ENCODE assay signal across 2 cellular contexts in genomic region chr7:129559564-129559963, GRCh38.
A peak's percentile ranks its signal among the peaks of the same experiment; 100 is the strongest.
TF ChIP-seq lines count a peak whose summit lies in the region.

No MANE protein-coding gene starts in this region.

TF ChIP-seq in GM23338, 12 proteins besides CTCF, POLR2A, EP300 and RAD21:
- TF ChIP-seq ZNF331 (CRISPR knock-in tag; IDR thresholded peaks at IDR 0.05; ENCODE audit: low read depth) (no peak), EZH2 (IDR thresholded peaks at IDR 0.05; ENCODE audit: low read depth, unreplicated experiment) (no peak), POLR2AphosphoS5 (IDR thresholded peaks at IDR 0.05; ENCODE audit: low read depth) (no peak), CREB1 (CRISPR knock-in tag; IDR thresholded peaks at IDR 0.05; ENCODE audit: low read depth) (no peak), JUNB (IDR thresholded peaks at IDR 0.05; ENCODE audit: unreplicated experiment) (no peak), EZH2phosphoT487 (IDR thresholded peaks at IDR 0.05; ENCODE audit: unreplicated experiment) (no peak), ZNF114 (CRISPR knock-in tag; IDR thresholded peaks at IDR 0.05) (no peak), STAT1 (IDR thresholded peaks at IDR 0.05; ENCODE audit: unreplicated experiment) (no peak), REST (IDR thresholded peaks at IDR 0.05; ENCODE audit: unreplicated experiment) (no peak), ETS1 (IDR thresholded peaks at IDR 0.05) (no peak), ZNF462 (CRISPR knock-in tag; IDR thresholded peaks at IDR 0.05) (no peak)

TF ChIP-seq in K562, 482 proteins besides CTCF, POLR2A, EP300 and RAD21 (continues in another document):
- TF ChIP-seq ZNF347 (CRISPR knock-in tag; IDR thresholded peaks at IDR 0.05; ENCODE audit: low read depth) (no peak), MAZ (CRISPR knock-in tag; conservative IDR thresholded peaks at IDR 0.05 in 1 of 2, IDR thresholded peaks at IDR 0.05 in 1 of 2) (0 out of 4 replicates have a peak, but pooled peaks of 1 of the 2 experiments have one; percentile 25), NFXL1 (CRISPR knock-in tag; IDR thresholded peaks at IDR 0.05) (no peak), MLLT1 (IDR thresholded peaks at IDR 0.05) (no peak), SRF (CRISPR knock-in tag; IDR thresholded peaks at IDR 0.05) (no peak), PCBP2 (IDR thresholded peaks at IDR 0.05; ENCODE audit: low read depth, low read length, poor library complexity, severe bottlenecking) (no peak), ADNP (tag; IDR thresholded peaks at IDR 0.05) (no peak), BRD9 (IDR thresholded peaks at IDR 0.05; ENCODE audit: low read depth, partially characterized antibody) (no peak), LARP7 (IDR thresholded peaks at IDR 0.05) (no peak), TOE1 (IDR thresholded peaks at IDR 0.05; ENCODE audit: borderline replicate concordance) (no peak), TOE1 (CRISPR knock-in tag; IDR thresholded peaks at IDR 0.05; ENCODE audit: borderline replicate concordance, low read depth) (no peak), SIN3A (IDR thresholded peaks at IDR 0.05; ENCODE audit: borderline replicate concordance in 2 of 2, control insufficient read depth in 1 of 2, low read depth in 2 of 2, low read length in 2 of 2) (no peak), CCNT2 (IDR thresholded peaks at IDR 0.05; ENCODE audit: borderline replicate concordance, extremely low read depth, insufficient read length, low read depth, low read length) (no peak), ZNF589 (CRISPR knock-in tag; IDR thresholded peaks at IDR 0.05; ENCODE audit: low read depth) (no peak), ARNT (IDR thresholded peaks at IDR 0.05) (no peak), MYC (IDR thresholded peaks at IDR 0.05; ENCODE audit: low read depth, low read length) (no peak), MYC (CRISPR knock-in tag; IDR thresholded peaks at IDR 0.05; ENCODE audit: borderline replicate concordance, low read depth) (no peak), ZNF507 (tag; conservative IDR thresholded peaks at IDR 0.05) (no peak), ZNF668 (CRISPR knock-in tag; IDR thresholded peaks at IDR 0.05) (no peak), ATF1 (CRISPR knock-in tag; IDR thresholded peaks at IDR 0.05) (no peak), ATF1 (tag; IDR thresholded peaks at IDR 0.05) (0 out of 2 replicates have a peak, but pooled peaks have one; percentile 12), SPI1 (IDR thresholded peaks at IDR 0.05; ENCODE audit: borderline replicate concordance, low read depth, low read length) (no peak), SNAPC5 (CRISPR knock-in tag; IDR thresholded peaks at IDR 0.05) (no peak), ZNF23 (CRISPR knock-in tag; IDR thresholded peaks at IDR 0.05) (no peak), MECOM (CRISPR knock-in tag; IDR thresholded peaks at IDR 0.05) (no peak), ZBTB33 (CRISPR knock-in tag; IDR thresholded peaks at IDR 0.05) (no peak), IRF9 (tag; IDR thresholded peaks at IDR 0.05) (no peak), TCF15 (CRISPR knock-in tag; IDR thresholded peaks at IDR 0.05) (no peak), ZNF551 (CRISPR knock-in tag; IDR thresholded peaks at IDR 0.05) (no peak), SMAD4 (CRISPR knock-in tag; conservative IDR thresholded peaks at IDR 0.05) (0 out of 2 replicates have a peak, but pooled peaks have one; percentile 37), E2F3 (CRISPR knock-in tag; IDR thresholded peaks at IDR 0.05) (no peak), U2AF2 (optimal IDR thresholded peaks at IDR 0.05; ENCODE audit: low read depth, low read length) (no peak), FOXJ3 (CRISPR knock-in tag; IDR thresholded peaks at IDR 0.05) (no peak), MCM5 (IDR thresholded peaks at IDR 0.05; ENCODE audit: low read depth) (no peak), KLF10 (CRISPR knock-in tag; IDR thresholded peaks at IDR 0.05) (no peak), ZC3H8 (IDR thresholded peaks at IDR 0.05) (no peak), MAFF (IDR thresholded peaks at IDR 0.05; ENCODE audit: low read length) (no peak), NR4A1 (CRISPR knock-in tag; IDR thresholded peaks at IDR 0.05) (no peak), NR4A1 (tag; IDR thresholded peaks at IDR 0.05) (0 out of 2 replicates have a peak, but pooled peaks have one; percentile 49), MED1 (CRISPR knock-in tag; IDR thresholded peaks at IDR 0.05; ENCODE audit: borderline replicate concordance) (no peak), SRSF3 (IDR thresholded peaks at IDR 0.05; ENCODE audit: insufficient read depth, low read length) (no peak), ZNF79 (CRISPR knock-in tag; IDR thresholded peaks at IDR 0.05; ENCODE audit: low read depth) (no peak), KLF1 (tag; IDR thresholded peaks at IDR 0.05) (no peak), EHMT2 (IDR thresholded peaks at IDR 0.05) (no peak), CREB1 (IDR thresholded peaks at IDR 0.05) (peak; percentile 29; the same call in 1 of the 2 replicates), CREB1 (CRISPR knock-in tag; IDR thresholded peaks at IDR 0.05) (no peak), ZNF740 (CRISPR knock-in tag; IDR thresholded peaks at IDR 0.05) (no peak), ZNF740 (tag; IDR thresholded peaks at IDR 0.05) (no peak), GABPB2 (CRISPR knock-in tag; conservative IDR thresholded peaks at IDR 0.05) (no peak), ZFPM2 (CRISPR knock-in tag; IDR thresholded peaks at IDR 0.05) (no peak), ATF7 (IDR thresholded peaks at IDR 0.05) (no peak), KAT2B (IDR thresholded peaks at IDR 0.05; ENCODE audit: low read depth, low read length) (no peak), PRPF4 (IDR thresholded peaks at IDR 0.05; ENCODE audit: insufficient read depth, low read depth, low read length, poor library complexity, severe bottlenecking) (no peak), MEF2D (tag; conservative IDR thresholded peaks at IDR 0.05; ENCODE audit: low read depth) (no peak), TCF3 (CRISPR knock-in tag; IDR thresholded peaks at IDR 0.05) (peak; percentile 96), NUFIP1 (IDR thresholded peaks at IDR 0.05; ENCODE audit: partially characterized antibody) (no peak), RBM25 (IDR thresholded peaks at IDR 0.05; ENCODE audit: low read depth, low read length, severe bottlenecking) (no peak), ZMIZ1 (IDR thresholded peaks at IDR 0.05; ENCODE audit: low read depth in 2 of 2, low read length in 2 of 2) (no peak), USF1 (CRISPR knock-in tag; IDR thresholded peaks at IDR 0.05) (no peak), ZNF217 (CRISPR knock-in tag; IDR thresholded peaks at IDR 0.05) (no peak), ID3 (CRISPR knock-in tag; IDR thresholded peaks at IDR 0.05) (no peak), ID3 (tag; IDR thresholded peaks at IDR 0.05) (no peak), ZFP36 (IDR thresholded peaks at IDR 0.05; ENCODE audit: low read depth, low read length, partially characterized antibody) (no peak), VEZF1 (CRISPR knock-in tag; IDR thresholded peaks at IDR 0.05) (0 out of 2 replicates have a peak, but pooled peaks have one; percentile 30), FOXJ2 (tag; IDR thresholded peaks at IDR 0.05) (no peak)
